ENCODE assay signal across 12 cellular contexts in genomic region chrX:41512394-41512793, GRCh38.
DNase-seq lines count a peak whose midpoint lies in the region; ATAC-seq and TF ChIP-seq lines count a peak whose summit lies in the region.
"Had no signal": no experiment of that assay in that cellular context is flagged by ENCODE, and none has a peak within 500 bp of the region (broad histone marks: within the 10 kb centered on the region; RNA-seq: fewer than 3 reads in every experiment).

No MANE protein-coding gene starts in this region.

- H3K27ac Mint-ChIP-seq in activated T-helper 1 cell treated with anti-CD3 and anti-CD28 coated beads, Interleukin-12 subunit alpha, Interleukin-12 subunit beta, Interleukin-2, Interleukin-4 antibody, amounts not matched to agents 30 ng/mL and 10 ng/mL and 1 ng/mL, durations not matched to agents 14 hours and 24 hours and 36 hours, result peak overlapping the region; percentile 88

- no peak overlapping the region for H3K4me3 ChIP-seq in upper lobe of right lung
- H3K4me3 ChIP-seq: ovary had no signal

- no peaks in the 10 kb centered on the region for H3K27me3 Mint-ChIP-seq in activated T-helper 1 cell treated with anti-CD3 and anti-CD28 coated beads, Interleukin-12 subunit alpha, Interleukin-12 subunit beta, Interleukin-2, Interleukin-4 antibody, amounts not matched to agents 30 ng/mL and 10 ng/mL and 1 ng/mL, durations not matched to agents 14 hours and 24 hours and 36 hours (ENCODE audit: insufficient read depth)

- no peaks in the 10 kb centered on the region for H3K9me3 ChIP-seq in upper lobe of right lung
- H3K9me3 ChIP-seq: ovary had no signal

- H3K9me3 Mint-ChIP-seq in activated T-helper 1 cell treated with anti-CD3 and anti-CD28 coated beads, Interleukin-12 subunit alpha, Interleukin-12 subunit beta, Interleukin-2, Interleukin-4 antibody, amounts not matched to agents 30 ng/mL and 10 ng/mL and 1 ng/mL, durations not matched to agents 14 hours and 24 hours and 36 hours, result no peaks in the 10 kb centered on the region

- intact Hi-C loops in activated T-helper 1 cell treated with anti-CD3 and anti-CD28 coated beads, Interleukin-12 subunit alpha, Interleukin-12 subunit beta, Interleukin-2, Interleukin-4 antibody, amounts not matched to agents 30 ng/mL and 10 ng/mL and 1 ng/mL, durations not matched to agents 14 hours and 24 hours and 36 hours (cut with micrococcal nuclease), result loop anchor here (1.0 to 10.0 kb wide), 5 partner anchors 34 to 150 kb away; no protein-coding TSS in a partner anchor
- intact Hi-C loops in upper lobe of right lung (cut with DNase I), result no loop called here

- no peaks in the 10 kb centered on the region for H3K4me1 ChIP-seq in upper lobe of right lung

- H3K27ac ChIP-seq in upper lobe of right lung, result no peak overlapping the region
- H3K27ac ChIP-seq: ovary had no signal

- H3K27me3 ChIP-seq in upper lobe of right lung, result no peaks in the 10 kb centered on the region
- H3K27me3 ChIP-seq: ovary had no signal

- peaks cover 4% of the 10 kb centered on the region for H3K36me3 Mint-ChIP-seq in activated T-helper 1 cell treated with anti-CD3 and anti-CD28 coated beads, Interleukin-12 subunit alpha, Interleukin-12 subunit beta, Interleukin-2, Interleukin-4 antibody, amounts not matched to agents 30 ng/mL and 10 ng/mL and 1 ng/mL, durations not matched to agents 14 hours and 24 hours and 36 hours (ENCODE audit: low read depth)

- peaks cover 40% of the 10 kb centered on the region for H3K4me1 Mint-ChIP-seq in activated T-helper 1 cell treated with anti-CD3 and anti-CD28 coated beads, Interleukin-12 subunit alpha, Interleukin-12 subunit beta, Interleukin-2, Interleukin-4 antibody, amounts not matched to agents 30 ng/mL and 10 ng/mL and 1 ng/mL, durations not matched to agents 14 hours and 24 hours and 36 hours (ENCODE audit: low read depth)

- no peaks in the 10 kb centered on the region for H3K36me3 ChIP-seq in upper lobe of right lung
- H3K36me3 ChIP-seq: ovary had no signal

- no peak for TF ChIP-seq CTCF in upper lobe of right lung (IDR thresholded peaks at IDR 0.05)

- DNase-seq in activated T-helper 1 cell treated with anti-CD3 and anti-CD28 coated beads, Interleukin-12 subunit alpha, Interleukin-12 subunit beta, Interleukin-2, Interleukin-4 antibody, amounts not matched to agents 30 ng/mL and 10 ng/mL and 1 ng/mL, durations not matched to agents 14 hours and 24 hours and 36 hours (ENCODE audit: low spot score), result peak; percentile 32
- no peak for DNase-seq in upper lobe of right lung
- DNase-seq in kidney tubule cell (ENCODE audit: low spot score), result no peak
- no peak for DNase-seq in RPMI8226
- no peak for DNase-seq in CD1c-positive myeloid dendritic cell (ENCODE audit: extremely low spot score)
- DNase-seq: activated naive CD4-positive, alpha-beta T cell treated with anti-CD3 and anti-CD28 coated beads, Interleukin-2, amount 50 U/mL, for 16 hours; NCI-H2029; ovary; SW 1271 had no signal

- peak; percentile 84 for ATAC-seq in GM18520 (IDR thresholded peaks at IDR 0.05; ENCODE audit: unreplicated experiment)
- peak; percentile 99 for ATAC-seq in GM21390 (IDR thresholded peaks at IDR 0.05; ENCODE audit: unreplicated experiment)
- ATAC-seq in HG03139 (IDR thresholded peaks at IDR 0.05; ENCODE audit: unreplicated experiment), result peak; percentile 95
- no peak for ATAC-seq in upper lobe of right lung

- peak overlapping the region; percentile 16 for H3K4me3 Mint-ChIP-seq in activated T-helper 1 cell treated with anti-CD3 and anti-CD28 coated beads, Interleukin-12 subunit alpha, Interleukin-12 subunit beta, Interleukin-2, Interleukin-4 antibody, amounts not matched to agents 30 ng/mL and 10 ng/mL and 1 ng/mL, durations not matched to agents 14 hours and 24 hours and 36 hours
